ENCODE assay signal across 25 cellular contexts in the genomic region with DNA sequence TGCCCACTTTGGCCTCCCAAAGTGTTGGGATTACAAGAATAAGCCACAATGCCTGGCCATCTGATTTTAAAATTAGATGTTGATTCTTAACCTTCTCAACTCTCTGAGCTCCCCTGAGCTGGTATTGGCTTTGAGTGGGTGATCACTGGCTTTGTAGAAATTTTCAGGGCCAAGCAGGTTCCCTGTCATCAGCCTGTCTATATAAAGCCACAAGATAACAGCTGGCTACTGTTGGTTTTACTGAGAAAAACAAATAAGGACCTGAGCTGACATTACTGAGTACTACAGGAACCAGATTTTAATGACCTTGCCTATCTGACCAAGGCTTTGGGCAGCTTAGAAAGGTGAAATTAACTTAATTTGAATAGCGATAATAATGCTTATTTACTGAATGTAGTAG.
"Had no signal": no experiment of that assay in that cellular context is flagged by ENCODE, and none has a peak within 500 bp of the region (broad histone marks: within the 10 kb centered on the region; RNA-seq: fewer than 3 reads in every experiment).

No MANE protein-coding gene starts in this region.

- ATAC-seq: foreskin keratinocyte; gastroesophageal sphincter; heart left ventricle; left cardiac atrium; left lung; naive thymus-derived CD8-positive, alpha-beta T cell; psoas muscle; right cardiac atrium; stimulated activated naive B cell treated with anti-CD40 and anti-IgM and Interleukin-4, amounts not matched to agents 10 μg/mL and 1 μg/mL and 100 μg/mL, for 72 hours had no signal

- H3K27ac ChIP-seq: dorsolateral prefrontal cortex, foreskin keratinocyte, gastroesophageal sphincter, heart left ventricle, hepatocyte, left lung, psoas muscle, thoracic aorta, tibial nerve, upper lobe of left lung had no signal

- H3K4me1 ChIP-seq: foreskin keratinocyte, gastroesophageal sphincter, heart left ventricle, left lung, psoas muscle, tibial nerve, upper lobe of left lung had no signal

- H3K36me3 ChIP-seq: gastroesophageal sphincter, heart left ventricle, left lung, thoracic aorta, tibial nerve, upper lobe of left lung had no signal

- DNase-seq: dorsolateral prefrontal cortex; effector CD4-positive, alpha-beta T cell; foreskin keratinocyte; heart left ventricle; left cardiac atrium; left lung; mesendoderm; midbrain; naive thymus-derived CD8-positive, alpha-beta T cell; nephron progenitor cell; nucleus accumbens; posterior cingulate gyrus; psoas muscle; right cardiac atrium; small intestine; stimulated activated CD4-positive, alpha-beta T cell treated with anti-CD3 and anti-CD28 coated beads, Interleukin-15, amount 100 ng/mL, for 24 hours; stimulated activated CD4-positive, alpha-beta T cell treated with anti-CD3 and anti-CD28 coated beads, Interleukin-2, amount 100 ng/mL, for 48 hours; stimulated activated naive B cell treated with anti-CD40 and anti-IgM and Interleukin-4, amounts not matched to agents 10 μg/mL and 1 μg/mL and 100 μg/mL, for 72 hours had no signal

- H3K4me3 ChIP-seq: dorsolateral prefrontal cortex, gastroesophageal sphincter, heart left ventricle, hepatocyte, left lung, psoas muscle, thoracic aorta, tibial nerve, upper lobe of left lung had no signal

- H3K9me3 ChIP-seq: thoracic aorta, upper lobe of left lung had no signal

- FAIRE-seq: colon, small intestine, urothelium cell line had no signal

- H3K27me3 ChIP-seq: foreskin keratinocyte, tibial nerve, upper lobe of left lung had no signal
